16 cellular contexts compared by ENCODE assay signal in genomic region chr2:37667704-37668103, GRCh38. TPM values are rescaled to one million over a fixed set of nuclear protein-coding genes. Genes with fewer than 3 reads are reported as not detected.
DNase-seq lines count a peak whose midpoint lies in the region; ATAC-seq and TF ChIP-seq lines count a peak whose summit lies in the region.
"Had no signal": no experiment of that assay in that cellular context is flagged by ENCODE, and none has a peak within 500 bp of the region (broad histone marks: within the 10 kb centered on the region; RNA-seq: fewer than 3 reads in every experiment).

No MANE protein-coding gene starts in this region.

- CTCF ChIA-PET in CD4-positive, alpha-beta T cell (lab: Charles Lee): no interaction called here

- DNase-seq in CD4-positive, alpha-beta T cell: no peak
- DNase-seq in NB4 (ENCODE audit: low read depth) (no peak), esophagus squamous epithelium (lab: John Stamatoyannopoulos, UW) (no peak), skeletal muscle cell (ENCODE audit: low read depth) (no peak)
- no peak for DNase-seq in stimulated activated naive CD4-positive, alpha-beta T cell treated with Interleukin-2 at 50 U/mL for 16 hours (lab: John Stamatoyannopoulos, UW)
- DNase-seq in central memory CD4-positive, alpha-beta T cell: no peak
- DNase-seq: activated CD4-positive, alpha-beta T cell treated with anti-CD3 and anti-CD28 coated beads, Interleukin-2, amount 10 ng/mL, durations not matched to agents 24 days and 14 days; NCI-H1930; NK-92 treated with Interleukin-12 subunit alpha and Interleukin-12 subunit beta, amount 100 ng/mL, for 24 hours; posterior cingulate gyrus; stimulated activated CD4-positive, alpha-beta T cell treated with anti-CD3 and anti-CD28 coated beads, Interleukin-2, amount 100 ng/mL, for 24 hours; stimulated activated naive B cell treated with anti-CD40 and anti-IgM and Interleukin-4, amounts not matched to agents 10 μg/mL and 1 μg/mL and 100 μg/mL, for 72 hours; SW 1271 had no signal

- POLR2A ChIA-PET in CD4-positive, alpha-beta T cell (lab: Charles Lee): interaction anchor here (1.2 to 3.9 kb wide), 2 partner anchors 8 to 68 kb away, joined by 3 to 31 read pairs; no protein-coding TSS in a partner anchor

- peaks cover 43% of the 10 kb centered on the region for H3K36me3 Mint-ChIP-seq in CD4-positive, alpha-beta T cell (ENCODE audit: low read depth)

- H3K4me3 Mint-ChIP-seq in CD4-positive, alpha-beta T cell: no peak overlapping the region
- H3K4me3 Mint-ChIP-seq: activated CD4-positive, alpha-beta T cell treated with anti-CD3 and anti-CD28 coated beads, Interleukin-2, amount 10 ng/mL, durations not matched to agents 24 days and 14 days; stimulated activated naive B cell treated with anti-CD40 and anti-IgM and Interleukin-4, amounts not matched to agents 10 μg/mL and 1 μg/mL and 100 μg/mL, for 72 hours had no signal

- H3K27ac ChIP-seq in CD4-positive, alpha-beta T cell (ENCODE audit: low read depth, low read length): no peak overlapping the region
- H3K27ac ChIP-seq in esophagus squamous epithelium: peak overlapping the region in 3 of 4 donors; percentile 14 to 28 (median 16)

- H3K4me1 Mint-ChIP-seq in CD4-positive, alpha-beta T cell (ENCODE audit: low read depth): peaks cover 82% of the 10 kb centered on the region

- intact Hi-C loops in CD4-positive, alpha-beta T cell (cut with DNase I, micrococcal nuclease): loop anchor here in 1 of 2 experiments (2.0 kb wide), 1 partner anchor 15 kb away; no protein-coding TSS in a partner anchor
- intact Hi-C loops in esophagus squamous epithelium (cut with DNase I): no loop called here

- 71 to 78% methylated on average over 2 of the region's 2 CpGs for WGBS in esophagus squamous epithelium, 2 donors

- no peaks in the 10 kb centered on the region for H3K9me3 ChIP-seq in CD4-positive, alpha-beta T cell (ENCODE audit: control insufficient read depth, low read length)
- H3K9me3 ChIP-seq in esophagus squamous epithelium: no peaks in the 10 kb centered on the region

- no peaks in the 10 kb centered on the region for H3K36me3 ChIP-seq in esophagus squamous epithelium

- no peaks in the 10 kb centered on the region for H3K27me3 ChIP-seq in CD4-positive, alpha-beta T cell (ENCODE audit: control insufficient read depth, insufficient read depth, low read length)
- H3K27me3 ChIP-seq in esophagus squamous epithelium: peaks cover 0 to 31% (median 0%) of the 10 kb centered on the region in 4 donors

- TF ChIP-seq CTCF in CD4-positive, alpha-beta T cell (IDR thresholded peaks at IDR 0.05): no peak
- no peak for TF ChIP-seq CTCF in NB4 (IDR thresholded peaks at IDR 0.05; ENCODE audit: low read depth, low read length)
- TF ChIP-seq CTCF in esophagus squamous epithelium (IDR thresholded peaks at IDR 0.05): no peak

- H3K4me3 ChIP-seq in NB4 (ENCODE audit: low read depth, low read length) (peak overlapping the region; percentile 94), esophagus squamous epithelium (peak overlapping the region in 1 of 4 donors; percentile 88), skeletal muscle cell (ENCODE audit: low read depth, low read length) (peak overlapping the region; percentile 92)

- no peaks in the 10 kb centered on the region for H3K27me3 Mint-ChIP-seq in CD4-positive, alpha-beta T cell
- H3K27me3 Mint-ChIP-seq: stimulated activated naive B cell treated with anti-CD40 and anti-IgM and Interleukin-4, amounts not matched to agents 10 μg/mL and 1 μg/mL and 100 μg/mL, for 72 hours had no signal

- H3K27ac Mint-ChIP-seq in CD4-positive, alpha-beta T cell: peak overlapping the region; percentile 80
- H3K27ac Mint-ChIP-seq: activated CD4-positive, alpha-beta T cell treated with anti-CD3 and anti-CD28 coated beads, Interleukin-2, amount 10 ng/mL, durations not matched to agents 24 days and 14 days; stimulated activated naive B cell treated with anti-CD40 and anti-IgM and Interleukin-4, amounts not matched to agents 10 μg/mL and 1 μg/mL and 100 μg/mL, for 72 hours had no signal

- TF ChIP-seq POLR2A in NB4 (IDR thresholded peaks at IDR 0.05; ENCODE audit: extremely low read depth, insufficient read length): no peak
- TF ChIP-seq POLR2A in esophagus squamous epithelium (IDR thresholded peaks at IDR 0.05): no peak

- no peaks in the 10 kb centered on the region for H3K9me3 Mint-ChIP-seq in CD4-positive, alpha-beta T cell
- H3K9me3 Mint-ChIP-seq: activated CD4-positive, alpha-beta T cell treated with anti-CD3 and anti-CD28 coated beads, Interleukin-2, amount 10 ng/mL, durations not matched to agents 24 days and 14 days; stimulated activated naive B cell treated with anti-CD40 and anti-IgM and Interleukin-4, amounts not matched to agents 10 μg/mL and 1 μg/mL and 100 μg/mL, for 72 hours had no signal

- ATAC-seq in CD4-positive, alpha-beta T cell (ENCODE audit: poor library complexity): no peak
- ATAC-seq in GM21619 (IDR thresholded peaks at IDR 0.05; ENCODE audit: unreplicated experiment) (no peak), GM21576 (IDR thresholded peaks at IDR 0.05; ENCODE audit: unreplicated experiment) (no peak)
- ATAC-seq: HepG2; stimulated activated naive B cell treated with anti-CD40 and anti-IgM and Interleukin-4, amounts not matched to agents 10 μg/mL and 1 μg/mL and 100 μg/mL, for 72 hours had no signal

- H3K4me1 ChIP-seq in esophagus squamous epithelium: peaks cover 0 to 90% (median 41%) of the 10 kb centered on the region in 3 donors

RNA-seq across cellular contexts. Expression of gene CDC42EP3, which starts 3.7 kb away (rescaled TPM):
- 10 to 100 TPM; 20.6 to 24.1 TPM for total RNA-seq in CD4-positive, alpha-beta T cell
- total RNA-seq in esophagus squamous epithelium: 10 to 100 TPM in 2 of 4 donors, 1 to 10 TPM in 1, under 1 TPM in 1; 0.57 to 16.2 (median 9.9) TPM
- total RNA-seq: HepG2 had no signal
